In the genomic region with DNA sequence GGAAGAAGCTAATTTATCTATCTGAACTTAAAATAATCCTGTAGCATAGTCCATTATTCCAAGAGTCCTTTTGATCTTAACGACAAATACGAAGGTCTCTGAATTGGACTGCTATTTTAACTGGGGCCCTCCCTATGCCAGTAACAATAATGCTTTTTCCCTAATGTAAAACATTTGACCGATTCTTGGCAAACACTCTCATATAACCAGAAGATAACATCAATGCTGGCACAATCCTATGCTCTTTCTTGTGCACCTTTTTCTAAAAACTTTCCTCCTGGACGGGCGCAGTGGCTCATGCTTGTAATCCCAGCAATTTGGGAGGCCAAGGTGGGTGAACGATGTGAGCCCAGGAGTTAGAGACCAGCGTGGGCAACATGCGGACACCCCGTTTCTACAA, we compare ENCODE assay signal across 17 cellular contexts. TPM values are rescaled to one million over a fixed set of nuclear protein-coding genes. Genes with fewer than 3 reads are reported as not detected.
DNase-seq lines count a peak whose midpoint lies in the region; ATAC-seq and TF ChIP-seq lines count a peak whose summit lies in the region.
"Had no signal": no experiment of that assay in that cellular context is flagged by ENCODE, and none has a peak within 500 bp of the region (broad histone marks: within the 10 kb centered on the region; RNA-seq: fewer than 3 reads in every experiment).

No MANE protein-coding gene starts in this region.

- H3K9ac ChIP-seq in neuronal stem cell (ENCODE audit: low read depth, low read length, poor library complexity) = no peak overlapping the region
- H3K9ac ChIP-seq: GM23248 had no signal

- no peak overlapping the region for H2BK15ac ChIP-seq in neuronal stem cell (ENCODE audit: low read length)

- peaks cover 25% of the 10 kb centered on the region for H3K4me1 Mint-ChIP-seq in activated CD4-positive, alpha-beta T cell treated with anti-CD3 and anti-CD28 coated beads for 36 hours

- no peak overlapping the region for H2BK12ac ChIP-seq in neuronal stem cell (ENCODE audit: low read length)

- H3K79me1 ChIP-seq in neuronal stem cell (ENCODE audit: low read depth, low read length) = peaks cover 5% of the 10 kb centered on the region

- H3K27me3 ChIP-seq in right cardiac atrium (ENCODE audit: control insufficient read depth, insufficient read depth) = no peaks in the 10 kb centered on the region
- no peaks in the 10 kb centered on the region for H3K27me3 ChIP-seq in esophagus squamous epithelium
- H3K27me3 ChIP-seq in osteoblast (ENCODE audit: insufficient read depth, low read length) = no peaks in the 10 kb centered on the region
- no peaks in the 10 kb centered on the region for H3K27me3 ChIP-seq in aorta (ENCODE audit: control insufficient read depth in 1 of 2, insufficient read depth in 2 of 2, low read length in 1 of 2)
- H3K27me3 ChIP-seq in neuronal stem cell (ENCODE audit: control insufficient read depth in 3 of 3, insufficient read depth in 3 of 3, low read depth in 1 of 3, low read length in 3 of 3) = no peaks in the 10 kb centered on the region

- H3K9me3 ChIP-seq in right cardiac atrium (ENCODE audit: control insufficient read depth, low read length) (no peaks in the 10 kb centered on the region), esophagus squamous epithelium (no peaks in the 10 kb centered on the region), osteoblast (ENCODE audit: low read depth, low read length) (no peaks in the 10 kb centered on the region), aorta (ENCODE audit: control insufficient read depth, low read length) (no peaks in the 10 kb centered on the region), neuronal stem cell (replicated peaks in 1 of 2; ENCODE audit: control insufficient read depth in 2 of 2, insufficient read depth in 1 of 2, low read depth in 1 of 2, low read length in 2 of 2) (no peaks in the 10 kb centered on the region)

- DNase-seq in right cardiac atrium = no peak
- no peak for DNase-seq in left cardiac atrium
- DNase-seq in esophagus squamous epithelium (lab: John Stamatoyannopoulos, UW) = no peak
- peak; percentile 17 for DNase-seq in osteoblast (ENCODE audit: insufficient read length, low spot score, missing footprints)
- DNase-seq in aorta = no peak
- no peak for DNase-seq in neuronal stem cell (ENCODE audit: low spot score)
- DNase-seq in activated CD4-positive, alpha-beta T cell treated with anti-CD3 and anti-CD28 coated beads for 36 hours = no peak
- DNase-seq: activated CD4-positive, alpha-beta T cell treated with anti-CD3 and anti-CD28 coated beads for 48 hours; GM23248; midbrain; MM.1S; NCI-H1436; NCI-H526 treated with DMSO at 0.1 percent for 48 hours; stimulated activated CD4-positive, alpha-beta T cell treated with anti-CD3 and anti-CD28 coated beads, Interleukin-12 subunit alpha, Interleukin-12 subunit beta, amount 100 ng/mL, for 4 hours had no signal

- ATAC-seq in right cardiac atrium (no peak), left cardiac atrium (no peak), aorta (ENCODE audit: low FRiP score) (no peak), GM21360 (IDR thresholded peaks at IDR 0.05; ENCODE audit: unreplicated experiment) (no peak)
- ATAC-seq in activated CD4-positive, alpha-beta T cell treated with anti-CD3 and anti-CD28 coated beads for 36 hours = no peak
- ATAC-seq: activated naive CD4-positive, alpha-beta T cell treated with anti-CD3 and anti-CD28 coated beads, Interleukin-2, amount 50 U/mL, for 72 hours had no signal

- whole genome bisulfite sequencing in right cardiac atrium = 71% methylated on average over 9 of the region's 9 CpGs
- 79 to 87% methylated on average over 8 to 9 of the region's 9 CpGs for WGBS in esophagus squamous epithelium, 2 donors
- 7 to 8% methylated on average over 9 of the region's 9 CpGs for WGBS in aorta, 2 donors
- WGBS in neuronal stem cell (ENCODE audit: extremely low coverage in 2 of 2, insufficient read length in 2 of 2, insufficient replicate concordance in 1 of 2), 2 donors = no CpG with 5 or more reads among the region's 9 CpGs

- H2AK5ac ChIP-seq in neuronal stem cell (ENCODE audit: low read depth, low read length) = no peak overlapping the region

- peaks cover 22% of the 10 kb centered on the region for H3K36me3 Mint-ChIP-seq in activated CD4-positive, alpha-beta T cell treated with anti-CD3 and anti-CD28 coated beads for 36 hours (ENCODE audit: low read depth)

- H3K4me3 ChIP-seq in right cardiac atrium (ENCODE audit: low read length) = no peak overlapping the region
- no peak overlapping the region for H3K4me3 ChIP-seq in esophagus squamous epithelium
- no peak overlapping the region for H3K4me3 ChIP-seq in osteoblast (ENCODE audit: insufficient read depth, low read length)
- H3K4me3 ChIP-seq in aorta (ENCODE audit: low read length in 2 of 2) = no peak overlapping the region
- H3K4me3 ChIP-seq in neuronal stem cell (ENCODE audit: low read length in 2 of 2) = no peak overlapping the region
- H3K4me3 ChIP-seq: GM23248 had no signal

- no peaks in the 10 kb centered on the region for H3K27me3 Mint-ChIP-seq in activated CD4-positive, alpha-beta T cell treated with anti-CD3 and anti-CD28 coated beads for 36 hours

- CTCF ChIA-PET in activated CD4-positive, alpha-beta T cell treated with anti-CD3 and anti-CD28 coated beads for 36 hours (lab: Charles Lee) = no interaction called here

- peaks cover 10% of the 10 kb centered on the region for H4K20me1 ChIP-seq in osteoblast (ENCODE audit: insufficient read depth, low read length)

- no peak overlapping the region for H4K8ac ChIP-seq in neuronal stem cell (ENCODE audit: low read depth, low read length)

- no peak overlapping the region for H3K14ac ChIP-seq in neuronal stem cell (ENCODE audit: low read length)

- no peak overlapping the region for H2BK5ac ChIP-seq in neuronal stem cell (ENCODE audit: low read length)

- H3K79me2 ChIP-seq in osteoblast (ENCODE audit: insufficient read depth, low read length) = peaks cover 95% of the 10 kb centered on the region

- H3K4ac ChIP-seq in neuronal stem cell (ENCODE audit: low read length) = no peak overlapping the region

- no peak overlapping the region for H2AFZ ChIP-seq in osteoblast (ENCODE audit: low read length)
- H2AFZ ChIP-seq in neuronal stem cell (ENCODE audit: low read length) = no peak overlapping the region
- H2AFZ ChIP-seq: GM23248 had no signal

- TF ChIP-seq CTCF in esophagus squamous epithelium (IDR thresholded peaks at IDR 0.05) (no peak), osteoblast (IDR thresholded peaks at IDR 0.05; ENCODE audit: extremely low read depth, low read depth, low read length) (no peak)

- no peak overlapping the region for H3K18ac ChIP-seq in neuronal stem cell (ENCODE audit: low read length)

- H4K91ac ChIP-seq in neuronal stem cell (ENCODE audit: low read depth, low read length, poor library complexity) = no peak overlapping the region

- H3K23ac ChIP-seq in neuronal stem cell (ENCODE audit: low read depth, low read length, poor library complexity) = no peak overlapping the region

- no peak overlapping the region for H3K27ac Mint-ChIP-seq in activated CD4-positive, alpha-beta T cell treated with anti-CD3 and anti-CD28 coated beads for 36 hours
- H3K27ac Mint-ChIP-seq: activated naive CD4-positive, alpha-beta T cell treated with anti-CD3 and anti-CD28 coated beads, Interleukin-2, amount 50 U/mL, for 72 hours had no signal

- intact Hi-C loops in right cardiac atrium (cut with DNase I) = no loop called here
- intact Hi-C loops in left cardiac atrium (cut with DNase I) = no loop called here
- intact Hi-C loops in esophagus squamous epithelium (cut with DNase I) = no loop called here
- intact Hi-C loops in aorta (cut with DNase I) = no loop called here
- intact Hi-C loops in activated CD4-positive, alpha-beta T cell treated with anti-CD3 and anti-CD28 coated beads for 36 hours (cut with DNase I, micrococcal nuclease) = no loop called here

- H3K4me2 ChIP-seq in osteoblast (ENCODE audit: insufficient read depth, low read length) (no peak overlapping the region), neuronal stem cell (ENCODE audit: insufficient read depth, low read length, poor library complexity, severe bottlenecking) (no peak overlapping the region)

- peaks cover 3% of the 10 kb centered on the region for H3K4me1 ChIP-seq in right cardiac atrium (ENCODE audit: control insufficient read depth, insufficient read depth, low read length)
- peaks cover 0 to 69% (median 18%) of the 10 kb centered on the region in 3 donors for H3K4me1 ChIP-seq in esophagus squamous epithelium
- H3K4me1 ChIP-seq in osteoblast (ENCODE audit: insufficient read depth, low read length) = peaks cover 27% of the 10 kb centered on the region
- H3K4me1 ChIP-seq in aorta (ENCODE audit: control insufficient read depth in 1 of 2, insufficient read depth in 2 of 2, low read length in 2 of 2) = peaks cover 0 to 3% of the 10 kb centered on the region in 2 donors
- H3K4me1 ChIP-seq in neuronal stem cell (ENCODE audit: control insufficient read depth in 2 of 2, insufficient read depth in 1 of 2, low read depth in 1 of 2, low read length in 2 of 2) = peaks cover 0 to 5% of the 10 kb centered on the region in 2 donors

- H3K9me3 Mint-ChIP-seq in activated CD4-positive, alpha-beta T cell treated with anti-CD3 and anti-CD28 coated beads for 36 hours (ENCODE audit: low read depth) = no peaks in the 10 kb centered on the region
- H3K9me3 Mint-ChIP-seq: activated naive CD4-positive, alpha-beta T cell treated with anti-CD3 and anti-CD28 coated beads, Interleukin-2, amount 50 U/mL, for 72 hours had no signal

- POLR2A ChIA-PET in activated CD4-positive, alpha-beta T cell treated with anti-CD3 and anti-CD28 coated beads for 36 hours (lab: Charles Lee) = interaction anchor here (0.6 kb wide), 1 partner anchor 11 kb away, joined by 3 read pairs; no protein-coding TSS in a partner anchor

- no peak for TF ChIP-seq POLR2A in esophagus squamous epithelium (IDR thresholded peaks at IDR 0.05)

- H2BK120ac ChIP-seq in neuronal stem cell (ENCODE audit: low read depth, low read length) = no peak overlapping the region

- H3K4me3 Mint-ChIP-seq in activated CD4-positive, alpha-beta T cell treated with anti-CD3 and anti-CD28 coated beads for 36 hours = no peak overlapping the region

- H3K36me3 ChIP-seq in esophagus squamous epithelium = peaks cover 0 to 55% (median 0%) of the 10 kb centered on the region in 3 donors
- H3K36me3 ChIP-seq in osteoblast (ENCODE audit: insufficient read depth, low read length) = peaks cover 28% of the 10 kb centered on the region
- no peaks in the 10 kb centered on the region for H3K36me3 ChIP-seq in aorta (ENCODE audit: control insufficient read depth in 1 of 2, insufficient read depth in 2 of 2, low read length in 1 of 2)
- H3K36me3 ChIP-seq in neuronal stem cell (replicated peaks in 1 of 2; ENCODE audit: control insufficient read depth in 2 of 2, insufficient read depth in 2 of 2, low read length in 2 of 2) = peaks cover 2 to 36% of the 10 kb centered on the region in 2 donors

- H3K27ac ChIP-seq in right cardiac atrium (ENCODE audit: low read length) = peak overlapping the region; percentile 62
- peak overlapping the region in 3 of 4 donors; percentile 14 to 30 (median 28) for H3K27ac ChIP-seq in esophagus squamous epithelium
- no peak overlapping the region for H3K27ac ChIP-seq in osteoblast (ENCODE audit: low read depth, low read length)
- peak overlapping the region; percentile 87 to 91 for H3K27ac ChIP-seq in aorta (ENCODE audit: low read depth in 1 of 2, low read length in 2 of 2)
- H3K27ac ChIP-seq in neuronal stem cell (replicated peaks; ENCODE audit: low read length) = no peak overlapping the region
- H3K27ac ChIP-seq: C4-2B, GM23248 had no signal

RNA-seq across cellular contexts. Expression of a gene that starts 3.9 kb away (rescaled TPM):
- 100 to 1,000 TPM; 154 to 168 (median 162) TPM for total RNA-seq in right cardiac atrium
- polyA plus RNA-seq in right cardiac atrium = 88.9 TPM
- total RNA-seq in left cardiac atrium = 100 to 1,000 TPM; 107 to 116 TPM
- total RNA-seq in esophagus squamous epithelium = 10 to 100 TPM; 50.0 to 99.7 (median 87.8) TPM
- total RNA-seq in osteoblast = 45.1 and 71.3 TPM in 2 replicates
- 10 to 100 TPM; 62.9 to 96.9 TPM for total RNA-seq in aorta
- polyA plus RNA-seq in aorta = 10 to 100 TPM; 44.5 to 51.1 TPM
- 24.2 TPM for polyA plus RNA-seq in neuronal stem cell (2013, experiment 1 of 2)
- polyA plus RNA-seq in neuronal stem cell (2013, experiment 2 of 2) = 26.6 TPM
- 10 to 100 TPM; 20.6 to 25.1 TPM for total RNA-seq in activated CD4-positive, alpha-beta T cell treated with anti-CD3 and anti-CD28 coated beads for 36 hours

Comparison
In these comparisons a context has a peak if more than half of its experiments do, and no peak if none do; other contexts are left out.
1. H3K27ac ChIP-seq: peak in right cardiac atrium (single experiment), esophagus squamous epithelium (3 of 4) and aorta (2 of 2); none in osteoblast (single experiment) and neuronal stem cell (single experiment).